Comparison of ENCODE assay signal across 26 cellular contexts in the genomic region with DNA sequence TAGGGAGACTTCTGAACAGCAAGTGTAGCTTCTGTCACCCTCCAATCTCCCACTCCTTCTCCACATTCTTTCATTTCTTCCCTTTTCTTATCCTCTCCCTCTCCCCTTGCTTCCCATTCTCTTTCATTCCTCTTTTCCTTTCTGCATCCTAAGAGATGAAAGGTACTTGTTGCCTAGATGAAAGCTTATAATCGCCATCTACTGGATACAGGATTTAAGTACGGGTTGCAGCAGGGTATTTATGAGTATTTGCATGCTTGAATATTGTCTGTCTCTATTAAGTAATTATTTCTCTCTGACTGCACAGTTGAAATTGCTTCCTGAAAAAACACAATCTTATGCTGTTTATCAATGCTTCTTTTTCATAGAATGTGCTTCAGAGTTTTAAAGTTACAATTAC.
DNase-seq lines count a peak whose midpoint lies in the region; ATAC-seq and TF ChIP-seq lines count a peak whose summit lies in the region.
"Had no signal": no experiment of that assay in that cellular context is flagged by ENCODE, and none has a peak within 500 bp of the region (broad histone marks: within the 10 kb centered on the region; RNA-seq: fewer than 3 reads in every experiment).

No MANE protein-coding gene starts in this region.

- DNase-seq in DMS 273 (lab: John Stamatoyannopoulos, UW; ENCODE audit: unreplicated experiment) (peak; percentile 5), DMS 273 treated with DMSO at 0.1 percent for 48 hours (lab: John Stamatoyannopoulos, UW) (no peak), SW480 (ENCODE audit: low spot score) (peak; percentile 1), GDM1 (lab: John Stamatoyannopoulos, UW) (no peak), NCI-H446 treated with DMSO at 0.1 percent for 48 hours (lab: John Stamatoyannopoulos, UW) (no peak)
- DNase-seq: 8988T; activated CD8-positive, alpha-beta memory T cell treated with anti-CD3 and anti-CD28 coated beads for 24 hours; activated naive CD8-positive, alpha-beta T cell treated with anti-CD3 and anti-CD28 coated beads, Interleukin-2, amount 50 U/mL, for 24 hours; CD4-positive, CD25-positive, alpha-beta regulatory T cell; MV-4-11; natural killer cell; NCI-H2081 treated with DMSO at 0.1 percent for 48 hours; NK-92 treated with Interleukin-12 subunit alpha and Interleukin-12 subunit beta, amount 100 ng/mL, for 24 hours; psoas muscle; Right ventricle myocardium superior; stimulated activated CD4-positive, alpha-beta T cell treated with anti-CD3 and anti-CD28 coated beads, Interleukin-12 subunit alpha, Interleukin-12 subunit beta, amount 100 ng/mL, for 4 hours; T-helper 2 cell; thyroid gland had no signal

- H3K36me3 ChIP-seq in HEK293 (ENCODE audit: control insufficient read depth in 2 of 2, insufficient read depth in 1 of 2, low read length in 2 of 2): no peaks in the 10 kb centered on the region
- H3K36me3 ChIP-seq in neural cell (ENCODE audit: insufficient read depth, low read length): no peaks in the 10 kb centered on the region
- H3K36me3 ChIP-seq: cardiac muscle cell, thyroid gland had no signal

- H3K4me3 ChIP-seq in HEK293 (ENCODE audit: low read depth, low read length) (no peak overlapping the region), neural cell (ENCODE audit: low read length) (no peak overlapping the region)
- H3K4me3 ChIP-seq: cardiac muscle cell, psoas muscle, thyroid gland had no signal

- no peak; the same call in 1 of the 2 replicates for TF ChIP-seq CTCF in HEK293 (tag by site-specific recombination; IDR thresholded peaks at IDR 0.05)
- peak; percentile 40 for TF ChIP-seq CTCF in neural cell (IDR thresholded peaks at IDR 0.05; ENCODE audit: poor library complexity, severe bottlenecking)

- POLR2A ChIA-PET in HEK293 (lab: Yijun Ruan, JAX): no interaction called here

- ATAC-seq in HG03139 (IDR thresholded peaks at IDR 0.05; ENCODE audit: unreplicated experiment): no peak
- ATAC-seq: activated CD4-positive, CD25-positive, alpha-beta regulatory T cell treated with anti-CD3 and anti-CD28 coated beads, Interleukin-2, amount 50 U/mL, for 24 hours; activated naive CD8-positive, alpha-beta T cell treated with anti-CD3 and anti-CD28 coated beads, Interleukin-2, amount 50 U/mL, for 24 hours; activated T-helper 17 cell treated with anti-CD3 and anti-CD28 coated beads, Interleukin-2, amount 50 U/mL, for 72 hours; esophagus mucosa; natural killer cell; psoas muscle; stimulated activated memory B cell treated with anti-CD40 and anti-IgM and Interleukin-4, amounts not matched to agents 10 μg/mL and 1 μg/mL and 100 μg/mL, for 72 hours had no signal

- H3K4me1 ChIP-seq in HEK293 (ENCODE audit: control insufficient read depth, insufficient read depth, low read length): no peaks in the 10 kb centered on the region
- H3K4me1 ChIP-seq: psoas muscle, thyroid gland had no signal

- no peaks in the 10 kb centered on the region for H4K20me1 ChIP-seq in neural cell (ENCODE audit: insufficient read depth)

- no peaks in the 10 kb centered on the region for H3K79me2 ChIP-seq in neural cell (replicated peaks; ENCODE audit: insufficient read depth, low read length)

- TF ChIP-seq RAD21 in neural cell (conservative IDR thresholded peaks at IDR 0.05): peak; percentile 48

- H2AFZ ChIP-seq in neural cell (ENCODE audit: low read depth, low read length): no peak overlapping the region

- no peak overlapping the region for H3K4me2 ChIP-seq in neural cell (ENCODE audit: low read length)

- H3K27me3 ChIP-seq in neural cell (ENCODE audit: insufficient read depth, low read depth, low read length): no peaks in the 10 kb centered on the region
- H3K27me3 ChIP-seq: cardiac muscle cell, thyroid gland had no signal

- H3K9ac ChIP-seq in neural cell (ENCODE audit: low read length): no peak overlapping the region

- no peaks in the 10 kb centered on the region for H3K9me3 ChIP-seq in HEK293 (ENCODE audit: control insufficient read depth, insufficient read depth, low read depth, low read length)
- H3K9me3 ChIP-seq in neural cell (ENCODE audit: low read length): no peaks in the 10 kb centered on the region
- H3K9me3 ChIP-seq: psoas muscle, thyroid gland had no signal

- H3F3A ChIP-seq in neural cell (ENCODE audit: insufficient read depth, low read length, poor library complexity, severe bottlenecking): no peaks in the 10 kb centered on the region

- no peaks in the 10 kb centered on the region for H3K9me2 ChIP-seq in neural cell (ENCODE audit: insufficient read depth, low read length)

- no peak overlapping the region for H3K27ac ChIP-seq in HEK293 (ENCODE audit: extremely low read depth, low read depth, low read length)
- no peak overlapping the region for H3K27ac ChIP-seq in neural cell (ENCODE audit: low read length)
- H3K27ac ChIP-seq: cardiac muscle cell, psoas muscle, thyroid gland had no signal

- TF ChIP-seq EP300 in neural cell (conservative IDR thresholded peaks at IDR 0.05; ENCODE audit: poor library complexity, severe bottlenecking): no peak

- CTCF ChIA-PET in HEK293 (lab: Yijun Ruan, JAX): interaction anchor here (0.6 kb wide), 1 partner anchor 985 kb away, joined by 3 read pairs; no protein-coding TSS in a partner anchor

TF ChIP-seq in HEK293, 187 proteins besides CTCF, POLR2A, EP300 and RAD21:
- TF ChIP-seq PRDM1 (tag by site-specific recombination; IDR thresholded peaks at IDR 0.05) (0 out of 2 replicates have a peak, but pooled peaks have one; percentile 15), SP3 (tag by site-specific recombination; IDR thresholded peaks at IDR 0.05) (no peak)
TF ChIP-seq in HEK293: peak in this region for 1.

TF ChIP-seq in neural cell, 6 proteins besides CTCF, POLR2A, EP300 and RAD21:
- TF ChIP-seq, protein P1, sequence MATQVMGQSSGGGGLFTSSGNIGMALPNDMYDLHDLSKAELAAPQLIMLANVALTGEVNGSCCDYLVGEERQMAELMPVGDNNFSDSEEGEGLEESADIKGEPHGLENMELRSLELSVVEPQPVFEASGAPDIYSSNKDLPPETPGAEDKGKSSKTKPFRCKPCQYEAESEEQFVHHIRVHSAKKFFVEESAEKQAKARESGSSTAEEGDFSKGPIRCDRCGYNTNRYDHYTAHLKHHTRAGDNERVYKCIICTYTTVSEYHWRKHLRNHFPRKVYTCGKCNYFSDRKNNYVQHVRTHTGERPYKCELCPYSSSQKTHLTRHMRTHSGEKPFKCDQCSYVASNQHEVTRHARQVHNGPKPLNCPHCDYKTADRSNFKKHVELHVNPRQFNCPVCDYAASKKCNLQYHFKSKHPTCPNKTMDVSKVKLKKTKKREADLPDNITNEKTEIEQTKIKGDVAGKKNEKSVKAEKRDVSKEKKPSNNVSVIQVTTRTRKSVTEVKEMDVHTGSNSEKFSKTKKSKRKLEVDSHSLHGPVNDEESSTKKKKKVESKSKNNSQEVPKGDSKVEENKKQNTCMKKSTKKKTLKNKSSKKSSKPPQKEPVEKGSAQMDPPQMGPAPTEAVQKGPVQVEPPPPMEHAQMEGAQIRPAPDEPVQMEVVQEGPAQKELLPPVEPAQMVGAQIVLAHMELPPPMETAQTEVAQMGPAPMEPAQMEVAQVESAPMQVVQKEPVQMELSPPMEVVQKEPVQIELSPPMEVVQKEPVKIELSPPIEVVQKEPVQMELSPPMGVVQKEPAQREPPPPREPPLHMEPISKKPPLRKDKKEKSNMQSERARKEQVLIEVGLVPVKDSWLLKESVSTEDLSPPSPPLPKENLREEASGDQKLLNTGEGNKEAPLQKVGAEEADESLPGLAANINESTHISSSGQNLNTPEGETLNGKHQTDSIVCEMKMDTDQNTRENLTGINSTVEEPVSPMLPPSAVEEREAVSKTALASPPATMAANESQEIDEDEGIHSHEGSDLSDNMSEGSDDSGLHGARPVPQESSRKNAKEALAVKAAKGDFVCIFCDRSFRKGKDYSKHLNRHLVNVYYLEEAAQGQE (IDR thresholded peaks at IDR 0.05; ENCODE audit: borderline replicate concordance): no peak
- TF ChIP-seq SMC3 (conservative IDR thresholded peaks at IDR 0.05; ENCODE audit: poor library complexity): peak; percentile 42
- TF ChIP-seq EZH2 (IDR thresholded peaks at IDR 0.05; ENCODE audit: borderline replicate concordance, insufficient read depth, low read length, poor library complexity, severe bottlenecking): no peak
- TF ChIP-seq POLR2AphosphoS5 (IDR thresholded peaks at IDR 0.05): no peak
- no peak for TF ChIP-seq TAF1 (IDR thresholded peaks at IDR 0.05; ENCODE audit: low read depth)

Comparison
In these comparisons a context has a peak if more than half of its experiments do, and no peak if none do; other contexts are left out.
1. DNase-seq: peak in DMS 273 (single experiment) and SW480 (single experiment); none in DMS 273 treated with DMSO at 0.1 percent for 48 hours (single experiment), GDM1 (single experiment) and NCI-H446 treated with DMSO at 0.1 percent for 48 hours (single experiment).